Comparison of ENCODE assay signal across 25 cellular contexts in genomic region chr10:3137958-3138726, GRCh38. TPM values are rescaled to one million over a fixed set of nuclear protein-coding genes. Genes with fewer than 3 reads are reported as not detected.
DNase-seq lines count a peak whose midpoint lies in the region; ATAC-seq and TF ChIP-seq lines count a peak whose summit lies in the region.
"Had no signal": no experiment of that assay in that cellular context is flagged by ENCODE, and none has a peak within 500 bp of the region (broad histone marks: within the 10 kb centered on the region; RNA-seq: fewer than 3 reads in every experiment).

No MANE protein-coding gene starts in this region.

- H3K9me3 Mint-ChIP-seq in activated T-cell treated with anti-CD3 and anti-CD28 coated beads, Interleukin-2, amount 50 U/mL, for 24 hours, result no peaks in the 10 kb centered on the region
- H3K9me3 Mint-ChIP-seq in HFFc6 (no peaks in the 10 kb centered on the region), Calu3 (ENCODE audit: low read depth, unreplicated experiment) (no peaks in the 10 kb centered on the region)
- H3K9me3 Mint-ChIP-seq in stimulated activated effector memory CD8-positive, alpha-beta T cell treated with anti-CD3 and anti-CD28 coated beads, Interleukin-12 subunit alpha, Interleukin-12 subunit beta, amount 100 ng/mL, for 72 hours, result no peaks in the 10 kb centered on the region
- no peaks in the 10 kb centered on the region for H3K9me3 Mint-ChIP-seq in activated T-helper 2 cell treated with anti-CD3 and anti-CD28 coated beads, Interferon-gamma antibody, Interleukin-2, Interleukin-4, amounts not matched to agents 10 μg/mL and 5 μg/mL and 100 μg/mL, durations not matched to agents 14 hours and 24 hours and 36 hours
- H3K9me3 Mint-ChIP-seq: activated T-helper 1 cell treated with anti-CD3 and anti-CD28 coated beads, Interleukin-12 subunit alpha, Interleukin-12 subunit beta, Interleukin-2, Interleukin-4 antibody, amounts not matched to agents 30 ng/mL and 10 ng/mL and 1 ng/mL, durations not matched to agents 14 hours and 24 hours and 36 hours; dendritic cell treated with granulocyte-macrophage colony-stimulating factor and Interleukin-4, amounts not matched to agents 40 ng/mL and 50 ng/mL, for 4 days; IgD-negative memory B cell; natural killer cell treated with Interleukin-12 subunit alpha and Interleukin-12 subunit beta and Interleukin-15 and Interleukin-18, amount 100 ng/mL, for 72 hours; stimulated activated memory B cell treated with anti-CD40 and anti-IgM and Interleukin-4, amounts not matched to agents 10 μg/mL and 1 μg/mL and 100 μg/mL, for 72 hours; T-cell had no signal

- DNase-seq in activated T-cell treated with anti-CD3 and anti-CD28 coated beads, Interleukin-2, amount 50 U/mL, for 24 hours, result peak; percentile 31
- DNase-seq in activated T-cell treated with anti-CD3 and anti-CD28 coated beads, Interleukin-2, amount 50 U/mL, for 1 hour, result no peak
- DNase-seq in HFFc6 (no peak), Calu3 (no peak), GDM1 (lab: John Stamatoyannopoulos, UW) (no peak)
- no peak for DNase-seq in stimulated activated effector memory CD8-positive, alpha-beta T cell treated with anti-CD3 and anti-CD28 coated beads, Interleukin-12 subunit alpha, Interleukin-12 subunit beta, amount 100 ng/mL, for 72 hours (ENCODE audit: low spot score in 2 of 2)
- no peak for DNase-seq in activated T-helper 2 cell treated with anti-CD3 and anti-CD28 coated beads, Interferon-gamma antibody, Interleukin-2, Interleukin-4, amounts not matched to agents 10 μg/mL and 5 μg/mL and 100 μg/mL, durations not matched to agents 14 hours and 24 hours and 36 hours (ENCODE audit: low spot score)
- DNase-seq: adrenal gland; BE2C; DMS79 treated with DMSO at 0.1 percent for 48 hours; NCI-H1417; NCI-H2081 treated with DMSO at 0.1 percent for 48 hours; PC-9; stimulated activated CD4-positive, alpha-beta T cell treated with anti-CD3 and anti-CD28 coated beads, Interleukin-2, amount 100 ng/mL, for 24 hours; T-cell had no signal

- TF ChIP-seq POLR2A in gastroesophageal sphincter (IDR thresholded peaks at IDR 0.05), result no peak

- no peak overlapping the region for H3K4me3 Mint-ChIP-seq in activated T-cell treated with anti-CD3 and anti-CD28 coated beads, Interleukin-2, amount 50 U/mL, for 24 hours
- H3K4me3 Mint-ChIP-seq in HFFc6 (no peak overlapping the region), Calu3 (ENCODE audit: low read depth, unreplicated experiment) (no peak overlapping the region)
- H3K4me3 Mint-ChIP-seq in stimulated activated effector memory CD8-positive, alpha-beta T cell treated with anti-CD3 and anti-CD28 coated beads, Interleukin-12 subunit alpha, Interleukin-12 subunit beta, amount 100 ng/mL, for 72 hours, result no peak overlapping the region
- no peak overlapping the region for H3K4me3 Mint-ChIP-seq in activated T-helper 2 cell treated with anti-CD3 and anti-CD28 coated beads, Interferon-gamma antibody, Interleukin-2, Interleukin-4, amounts not matched to agents 10 μg/mL and 5 μg/mL and 100 μg/mL, durations not matched to agents 14 hours and 24 hours and 36 hours (ENCODE audit: low read depth)
- H3K4me3 Mint-ChIP-seq: activated T-helper 1 cell treated with anti-CD3 and anti-CD28 coated beads, Interleukin-12 subunit alpha, Interleukin-12 subunit beta, Interleukin-2, Interleukin-4 antibody, amounts not matched to agents 30 ng/mL and 10 ng/mL and 1 ng/mL, durations not matched to agents 14 hours and 24 hours and 36 hours; dendritic cell treated with granulocyte-macrophage colony-stimulating factor and Interleukin-4, amounts not matched to agents 40 ng/mL and 50 ng/mL, for 4 days; IgD-negative memory B cell; natural killer cell treated with Interleukin-12 subunit alpha and Interleukin-12 subunit beta and Interleukin-15 and Interleukin-18, amount 100 ng/mL, for 72 hours; stimulated activated memory B cell treated with anti-CD40 and anti-IgM and Interleukin-4, amounts not matched to agents 10 μg/mL and 1 μg/mL and 100 μg/mL, for 72 hours; T-cell had no signal

- H3K27ac Mint-ChIP-seq in activated T-cell treated with anti-CD3 and anti-CD28 coated beads, Interleukin-2, amount 50 U/mL, for 24 hours, result peak overlapping the region; percentile 66
- H3K27ac Mint-ChIP-seq in HFFc6 (peak overlapping the region; percentile 6; the same call in 1 of the 2 replicates), Calu3 (ENCODE audit: unreplicated experiment) (no peak overlapping the region)
- H3K27ac Mint-ChIP-seq in stimulated activated effector memory CD8-positive, alpha-beta T cell treated with anti-CD3 and anti-CD28 coated beads, Interleukin-12 subunit alpha, Interleukin-12 subunit beta, amount 100 ng/mL, for 72 hours, result peak overlapping the region; percentile 45
- H3K27ac Mint-ChIP-seq in activated T-helper 2 cell treated with anti-CD3 and anti-CD28 coated beads, Interferon-gamma antibody, Interleukin-2, Interleukin-4, amounts not matched to agents 10 μg/mL and 5 μg/mL and 100 μg/mL, durations not matched to agents 14 hours and 24 hours and 36 hours, result no peak overlapping the region
- H3K27ac Mint-ChIP-seq: dendritic cell treated with granulocyte-macrophage colony-stimulating factor and Interleukin-4, amounts not matched to agents 40 ng/mL and 50 ng/mL, for 4 days; IgD-negative memory B cell; natural killer cell treated with Interleukin-12 subunit alpha and Interleukin-12 subunit beta and Interleukin-15 and Interleukin-18, amount 100 ng/mL, for 72 hours; stimulated activated memory B cell treated with anti-CD40 and anti-IgM and Interleukin-4, amounts not matched to agents 10 μg/mL and 1 μg/mL and 100 μg/mL, for 72 hours; T-cell had no signal

- TF ChIP-seq CTCF in HFFc6 (IDR thresholded peaks at IDR 0.05), result no peak
- no peak for TF ChIP-seq CTCF in gastroesophageal sphincter (IDR thresholded peaks at IDR 0.05)
- TF ChIP-seq CTCF in Calu3 (IDR thresholded peaks at IDR 0.05; ENCODE audit: unreplicated experiment), result no peak

- peaks cover under 1% of the 10 kb centered on the region for H3K4me1 Mint-ChIP-seq in activated T-cell treated with anti-CD3 and anti-CD28 coated beads, Interleukin-2, amount 50 U/mL, for 24 hours (ENCODE audit: low read depth)
- H3K4me1 Mint-ChIP-seq in HFFc6 (ENCODE audit: low read depth) (peaks cover 7% of the 10 kb centered on the region), Calu3 (ENCODE audit: low read depth, unreplicated experiment) (no peaks in the 10 kb centered on the region)
- H3K4me1 Mint-ChIP-seq in stimulated activated effector memory CD8-positive, alpha-beta T cell treated with anti-CD3 and anti-CD28 coated beads, Interleukin-12 subunit alpha, Interleukin-12 subunit beta, amount 100 ng/mL, for 72 hours, result no peaks in the 10 kb centered on the region
- H3K4me1 Mint-ChIP-seq in activated T-helper 2 cell treated with anti-CD3 and anti-CD28 coated beads, Interferon-gamma antibody, Interleukin-2, Interleukin-4, amounts not matched to agents 10 μg/mL and 5 μg/mL and 100 μg/mL, durations not matched to agents 14 hours and 24 hours and 36 hours (ENCODE audit: low read depth), result no peaks in the 10 kb centered on the region
- H3K4me1 Mint-ChIP-seq: IgD-negative memory B cell; stimulated activated memory B cell treated with anti-CD40 and anti-IgM and Interleukin-4, amounts not matched to agents 10 μg/mL and 1 μg/mL and 100 μg/mL, for 72 hours; T-cell had no signal

- peaks cover 100% of the 10 kb centered on the region for H3K36me3 Mint-ChIP-seq in activated T-cell treated with anti-CD3 and anti-CD28 coated beads, Interleukin-2, amount 50 U/mL, for 24 hours (ENCODE audit: low read depth)
- H3K36me3 Mint-ChIP-seq in HFFc6 (ENCODE audit: low read depth) (peaks cover 63% of the 10 kb centered on the region), Calu3 (ENCODE audit: insufficient read depth, unreplicated experiment) (peaks cover 77% of the 10 kb centered on the region)
- peaks cover 100% of the 10 kb centered on the region for H3K36me3 Mint-ChIP-seq in stimulated activated effector memory CD8-positive, alpha-beta T cell treated with anti-CD3 and anti-CD28 coated beads, Interleukin-12 subunit alpha, Interleukin-12 subunit beta, amount 100 ng/mL, for 72 hours
- H3K36me3 Mint-ChIP-seq in activated T-helper 2 cell treated with anti-CD3 and anti-CD28 coated beads, Interferon-gamma antibody, Interleukin-2, Interleukin-4, amounts not matched to agents 10 μg/mL and 5 μg/mL and 100 μg/mL, durations not matched to agents 14 hours and 24 hours and 36 hours (ENCODE audit: low read depth), result peaks cover 88% of the 10 kb centered on the region

- no peak for ATAC-seq in gastroesophageal sphincter
- no peak for ATAC-seq in stimulated activated effector memory CD8-positive, alpha-beta T cell treated with anti-CD3 and anti-CD28 coated beads, Interleukin-12 subunit alpha, Interleukin-12 subunit beta, amount 100 ng/mL, for 72 hours
- ATAC-seq: natural killer cell treated with Interleukin-12 subunit alpha and Interleukin-12 subunit beta and Interleukin-15 and Interleukin-18, amount 100 ng/mL, for 72 hours; stimulated activated memory B cell treated with anti-CD40 and anti-IgM and Interleukin-4, amounts not matched to agents 10 μg/mL and 1 μg/mL and 100 μg/mL, for 72 hours; T-cell had no signal

- 17 to 87% methylated on average over 1 to 7 of the region's 41 CpGs for WGBS in gastroesophageal sphincter (ENCODE audit: low coverage in 1 of 2), 2 donors

- BruUV-seq in Calu3 (replicated peaks; lab: Mats Ljungman, UMichigan), result no TSS peak

- H3K4me3 ChIP-seq in gastroesophageal sphincter, result no peak overlapping the region
- H3K4me3 ChIP-seq: adrenal gland, breast epithelium, heart left ventricle, PC-9, thoracic aorta had no signal

- TF ChIP-seq EP300 in gastroesophageal sphincter (IDR thresholded peaks at IDR 0.05), result no peak

- CTCF ChIA-PET in Calu3 (lab: Charles Lee), result no interaction called here

- intact Hi-C loops in activated T-helper 2 cell treated with anti-CD3 and anti-CD28 coated beads, Interferon-gamma antibody, Interleukin-2, Interleukin-4, amounts not matched to agents 10 μg/mL and 5 μg/mL and 100 μg/mL, durations not matched to agents 14 hours and 24 hours and 36 hours (cut with micrococcal nuclease), result no loop called here
- intact Hi-C loops in Calu3 (cut with micrococcal nuclease; ENCODE audit: unreplicated experiment), result no loop called here

- no peaks in the 10 kb centered on the region for H3K9me3 ChIP-seq in gastroesophageal sphincter
- H3K9me3 ChIP-seq: adrenal gland, BE2C, breast epithelium, heart left ventricle, thoracic aorta had no signal

- H3K36me3 ChIP-seq in gastroesophageal sphincter, result peaks cover 0 to 98% of the 10 kb centered on the region in 2 donors

- no peaks in the 10 kb centered on the region for H3K27me3 Mint-ChIP-seq in activated T-cell treated with anti-CD3 and anti-CD28 coated beads, Interleukin-2, amount 50 U/mL, for 24 hours
- H3K27me3 Mint-ChIP-seq in HFFc6 (ENCODE audit: insufficient read depth), result peaks cover 1% of the 10 kb centered on the region
- no peaks in the 10 kb centered on the region for H3K27me3 Mint-ChIP-seq in activated T-helper 2 cell treated with anti-CD3 and anti-CD28 coated beads, Interferon-gamma antibody, Interleukin-2, Interleukin-4, amounts not matched to agents 10 μg/mL and 5 μg/mL and 100 μg/mL, durations not matched to agents 14 hours and 24 hours and 36 hours (ENCODE audit: low read depth)
- no peaks in the 10 kb centered on the region for H3K27me3 Mint-ChIP-seq in Calu3 (ENCODE audit: unreplicated experiment)
- H3K27me3 Mint-ChIP-seq: dendritic cell treated with granulocyte-macrophage colony-stimulating factor and Interleukin-4, amounts not matched to agents 40 ng/mL and 50 ng/mL, for 4 days; IgD-negative memory B cell; natural killer cell treated with Interleukin-12 subunit alpha and Interleukin-12 subunit beta and Interleukin-15 and Interleukin-18, amount 100 ng/mL, for 72 hours; stimulated activated memory B cell treated with anti-CD40 and anti-IgM and Interleukin-4, amounts not matched to agents 10 μg/mL and 1 μg/mL and 100 μg/mL, for 72 hours; T-cell had no signal

- no peaks in the 10 kb centered on the region for H3K27me3 ChIP-seq in gastroesophageal sphincter
- H3K27me3 ChIP-seq: adrenal gland, BE2C, breast epithelium, heart left ventricle had no signal

- H3K27ac ChIP-seq in gastroesophageal sphincter, result peak overlapping the region in 3 of 4 donors; percentile 35 to 80 (median 71)
- H3K27ac ChIP-seq: adrenal gland, parathyroid adenoma, PC-9 had no signal

- peaks cover 0 to 58% (median 3%) of the 10 kb centered on the region in 3 donors for H3K4me1 ChIP-seq in gastroesophageal sphincter
- H3K4me1 ChIP-seq: BE2C, breast epithelium, parathyroid adenoma had no signal

RNA-seq across cellular contexts. Expression of gene PITRM1, which starts 34.4 kb away (rescaled TPM):
- 100 to 1,000 TPM; 106 to 124 (median 112) TPM for total RNA-seq in HFFc6 (2021; fragmentation: NEBNext Ultra II Directional; extraction: Animal tissue kit (Norgen Biotek cat#: 25700))
- 100 to 1,000 TPM in 1 of 4 donors, 10 to 100 TPM in 3; 78.6 to 102 (median 87.0) TPM for total RNA-seq in gastroesophageal sphincter
- 76.4 and 84.5 TPM in 2 replicates for total RNA-seq in activated T-helper 2 cell treated with anti-CD3 and anti-CD28 coated beads, Interferon-gamma antibody, Interleukin-2, Interleukin-4, amounts not matched to agents 10 μg/mL and 5 μg/mL and 100 μg/mL, durations not matched to agents 14 hours and 24 hours and 36 hours
- 65.8 and 70.4 TPM in 2 replicates for total RNA-seq in Calu3 (2022)

Comparison
In these comparisons a context has a peak if more than half of its experiments do, and no peak if none do; other contexts are left out.
1. H3K27ac Mint-ChIP-seq: peak in activated T-cell treated with anti-CD3 and anti-CD28 coated beads, Interleukin-2, amount 50 U/mL, for 24 hours (single experiment), HFFc6 (single experiment) and stimulated activated effector memory CD8-positive, alpha-beta T cell treated with anti-CD3 and anti-CD28 coated beads, Interleukin-12 subunit alpha, Interleukin-12 subunit beta, amount 100 ng/mL, for 72 hours (single experiment); none in activated T-helper 2 cell treated with anti-CD3 and anti-CD28 coated beads, Interferon-gamma antibody, Interleukin-2, Interleukin-4, amounts not matched to agents 10 μg/mL and 5 μg/mL and 100 μg/mL, durations not matched to agents 14 hours and 24 hours and 36 hours (single experiment) and Calu3 (single experiment).